Comparison of ENCODE assay signal across 15 cellular contexts in genomic region chr1:187261637-187262036, GRCh38.
DNase-seq lines count a peak whose midpoint lies in the region; ATAC-seq and TF ChIP-seq lines count a peak whose summit lies in the region.
"Had no signal": no experiment of that assay in that cellular context is flagged by ENCODE, and none has a peak within 500 bp of the region (broad histone marks: within the 10 kb centered on the region; RNA-seq: fewer than 3 reads in every experiment).

No MANE protein-coding gene starts in this region.

- DNase-seq in AG04450 (ENCODE audit: low read depth, low spot score) (peak; percentile 32), NCI-H446 treated with DMSO at 0.1 percent for 48 hours (lab: John Stamatoyannopoulos, UW) (peak; percentile 90), globus pallidus (ENCODE audit: low spot score) (peak; percentile 47), GM19238 (ENCODE audit: insufficient read length, low spot score) (no peak), GM13977 (ENCODE audit: low spot score) (no peak), NCI-H2196 treated with DMSO at 0.1 percent for 48 hours (lab: John Stamatoyannopoulos, UW; ENCODE audit: unreplicated experiment) (no peak), GM03348 (ENCODE audit: low spot score) (no peak)
- DNase-seq: activated CD8-positive, alpha-beta memory T cell treated with anti-CD3 and anti-CD28 coated beads, Interleukin-2, amount 50 U/mL, for 4 hours; activated naive CD4-positive, alpha-beta T cell treated with anti-CD3 and anti-CD28 coated beads, Interleukin-2, amount 50 U/mL, for 16 hours; DND-41; glutamatergic neuron; KBM-7; kidney glomerular epithelial cell had no signal

- H3K9me3 ChIP-seq in AG04450 (ENCODE audit: control insufficient read depth, insufficient read depth, low read length) = no peaks in the 10 kb centered on the region

- peak; percentile 56 for ATAC-seq in HG03354 (IDR thresholded peaks at IDR 0.05; ENCODE audit: poor library complexity, severe bottlenecking, unreplicated experiment)
- ATAC-seq: WTC11 had no signal

- TF ChIP-seq CTCF in AG04450 (IDR thresholded peaks at IDR 0.05; ENCODE audit: low read depth, low read length) (no peak), GM13977 (IDR thresholded peaks at IDR 0.05; ENCODE audit: extremely low read depth, insufficient read depth, missing control alignments) (no peak)

- no peak overlapping the region for H3K27ac ChIP-seq in AG04450 (ENCODE audit: low read depth, low read length)

- in situ Hi-C loops in GM13977 (cut with MboI; ENCODE audit: low pct_unique_long_range_greater_than_20kb, low sequenced_read_pairs, unreplicated experiment) = no loop called here

- no peaks in the 10 kb centered on the region for H3K27me3 ChIP-seq in AG04450 (ENCODE audit: control insufficient read depth, insufficient read depth, low read length)

- POLR2A ChIA-PET in AG04450 (lab: Yijun Ruan, JAX) = no interaction called here

- CTCF ChIA-PET in AG04450 (lab: Charles Lee) = interaction anchor here (0.9 kb wide), 1 partner anchor 210 kb away, joined by 3 read pairs; no protein-coding TSS in a partner anchor

- no peak overlapping the region for H3K4me3 ChIP-seq in AG04450 (ENCODE audit: low read depth, low read length)

Comparison
In these comparisons a context has a peak if more than half of its experiments do, and no peak if none do; other contexts are left out.
1. DNase-seq: peak in AG04450 (single experiment), NCI-H446 treated with DMSO at 0.1 percent for 48 hours (single experiment) and globus pallidus (single experiment); none in GM19238 (single experiment), GM13977 (single experiment), NCI-H2196 treated with DMSO at 0.1 percent for 48 hours (single experiment) and GM03348 (single experiment).